ENCODE assay signal across 25 cellular contexts in genomic region chr4:8893624-8894423, GRCh38. TPM values are rescaled to one million over a fixed set of nuclear protein-coding genes. Genes with fewer than 3 reads are reported as not detected.
DNase-seq lines count a peak whose midpoint lies in the region; ATAC-seq, FAIRE-seq and TF ChIP-seq lines count a peak whose summit lies in the region.
"Had no signal": no experiment of that assay in that cellular context is flagged by ENCODE, and none has a peak within 500 bp of the region (broad histone marks: within the 10 kb centered on the region; RNA-seq: fewer than 3 reads in every experiment).

No MANE protein-coding gene starts in this region.

- H3K79me2 ChIP-seq in K562 (ENCODE audit: control insufficient read depth, insufficient read depth, low read length) (no peaks in the 10 kb centered on the region), trophoblast cell (ENCODE audit: control insufficient read depth, insufficient read depth, low read length, poor library complexity) (no peaks in the 10 kb centered on the region), PC-9 (ENCODE audit: low read depth) (no peaks in the 10 kb centered on the region)

- H4K20me1 ChIP-seq in K562 (replicated peaks; ENCODE audit: control insufficient read depth, insufficient read depth, low read length) (no peaks in the 10 kb centered on the region; the same call in 1 of the 2 replicates), PC-9 (ENCODE audit: insufficient read depth) (no peaks in the 10 kb centered on the region)

- ATAC-seq in K562: no peak
- ATAC-seq: CD8-positive, alpha-beta T cell; foreskin keratinocyte; left cardiac atrium; natural killer cell had no signal

- H3K36me3 ChIP-seq in K562 (ENCODE audit: control insufficient read depth, insufficient read depth, low read length) (no peaks in the 10 kb centered on the region), iPS-20b (ENCODE audit: insufficient read depth, low read depth, low read length) (no peaks in the 10 kb centered on the region), trophoblast cell (ENCODE audit: control insufficient read depth in 1 of 2, insufficient read depth in 2 of 2, low read length in 2 of 2) (no peaks in the 10 kb centered on the region), PC-9 (ENCODE audit: low read depth) (no peaks in the 10 kb centered on the region)
- H3K36me3 ChIP-seq: stomach, tibial nerve had no signal

- no peaks in the 10 kb centered on the region for H3F3A ChIP-seq in PC-9 (ENCODE audit: insufficient read depth, low read depth)

- H2AK5ac ChIP-seq in trophoblast cell (ENCODE audit: low read length): no peak overlapping the region

- BruUV-seq in K562 (replicated peaks; lab: Mats Ljungman, UMichigan) (no TSS peak), PC-9 (replicated peaks; lab: Mats Ljungman, UMichigan) (no TSS peak)

- TF ChIP-seq POLR2A in K562 (conservative IDR thresholded peaks at IDR 0.05): no peak

- TF ChIP-seq EP300 in K562 (IDR thresholded peaks at IDR 0.05; ENCODE audit: low read length): no peak

- TF ChIP-seq CTCF in K562 (IDR thresholded peaks at IDR 0.05 in 2 of 3, conservative IDR thresholded peaks at IDR 0.05 in 1 of 3; ENCODE audit: insufficient read depth in 2 of 3, low read depth in 1 of 3, low read length in 3 of 3) (no peak), PC-9 (conservative IDR thresholded peaks at IDR 0.05) (no peak)

- H3K14ac ChIP-seq in trophoblast cell (ENCODE audit: low read length): no peak overlapping the region

- no peak overlapping the region for H2BK120ac ChIP-seq in trophoblast cell (ENCODE audit: insufficient read depth, low read length, poor library complexity)

- no peak overlapping the region for H2BK12ac ChIP-seq in trophoblast cell (ENCODE audit: low read length)

- H3K23ac ChIP-seq in trophoblast cell (ENCODE audit: low read length): no peak overlapping the region

- no peak for FAIRE-seq in K562 (lab: Jason Lieb, UNC)

- in situ Hi-C loops in K562 (cut with MboI): no loop called here

- H3K79me1 ChIP-seq in trophoblast cell (ENCODE audit: low read length): no peaks in the 10 kb centered on the region

- CTCF ChIA-PET in K562 (lab: Yijun Ruan, JAX; ENCODE audit: low intra/inter-chr PET ratio) (no interaction called here), PC-9 (lab: Charles Lee) (no interaction called here)

- H3K9me3 ChIP-seq in K562 (replicated peaks; ENCODE audit: control insufficient read depth, insufficient read depth, low read depth, low read length) (no peaks in the 10 kb centered on the region), iPS-20b (ENCODE audit: insufficient read depth, low read depth, low read length) (no peaks in the 10 kb centered on the region; the same call in 1 of the 2 replicates), trophoblast cell (ENCODE audit: insufficient read depth, low read depth, low read length) (peaks cover 4% of the 10 kb centered on the region), PC-9 (ENCODE audit: insufficient read depth, low read depth) (no peaks in the 10 kb centered on the region)
- H3K9me3 ChIP-seq: tibial nerve had no signal

- no peak overlapping the region for H2AFZ ChIP-seq in K562 (ENCODE audit: low read depth, low read length)
- H2AFZ ChIP-seq in trophoblast cell (ENCODE audit: insufficient read depth, low read length, poor library complexity): no peak overlapping the region
- H2AFZ ChIP-seq in PC-9: no peak overlapping the region
- H2AFZ ChIP-seq: GM23248 had no signal

- no peak overlapping the region for H3K4ac ChIP-seq in trophoblast cell (ENCODE audit: low read depth, low read length)

- no peaks in the 10 kb centered on the region for H3K9me1 ChIP-seq in K562 (ENCODE audit: control insufficient read depth, insufficient read depth, low read length)

- H3K9ac ChIP-seq in K562 (ENCODE audit: insufficient read depth in 1 of 2, low read depth in 2 of 2, low read length in 2 of 2) (no peak overlapping the region), iPS-20b (ENCODE audit: low read depth, low read length) (no peak overlapping the region), trophoblast cell (ENCODE audit: low read length) (no peak overlapping the region)
- H3K9ac ChIP-seq: GM23248 had no signal

- 8% methylated on average over 49 of the region's 68 CpGs for WGBS in K562 (ENCODE audit: insufficient coverage, low coverage, missing lambda C conversion rate)
- no CpG with 5 or more reads among the region's 68 CpGs for WGBS in trophoblast cell (ENCODE audit: extremely low coverage, insufficient coverage, insufficient read length)

- no peak overlapping the region for H3K27ac ChIP-seq in K562 (ENCODE audit: extremely low read depth, low read depth, low read length)
- H3K27ac ChIP-seq in iPS-20b (ENCODE audit: low read length): no peak overlapping the region
- no peak overlapping the region for H3K27ac ChIP-seq in trophoblast cell (ENCODE audit: low read depth, low read length)
- H3K27ac ChIP-seq in PC-9: no peak overlapping the region
- H3K27ac ChIP-seq: 22Rv1, foreskin keratinocyte, GM23248, stomach, tibial nerve had no signal

- H3K27me3 ChIP-seq in K562 (ENCODE audit: control insufficient read depth in 2 of 2, insufficient read depth in 2 of 2, low read length in 2 of 2): peaks cover 0 to 29% of the 10 kb centered on the region in 2 experiments; a peak in 4 of 5 replicates
- peaks cover 99% of the 10 kb centered on the region for H3K27me3 ChIP-seq in iPS-20b (ENCODE audit: insufficient read depth, low read length)
- peaks cover 64% of the 10 kb centered on the region for H3K27me3 ChIP-seq in trophoblast cell (ENCODE audit: insufficient read depth, low read length)
- peaks cover 48% of the 10 kb centered on the region for H3K27me3 ChIP-seq in PC-9 (ENCODE audit: insufficient read depth, low read depth)

- no peak overlapping the region for H4K8ac ChIP-seq in trophoblast cell (ENCODE audit: low read depth, low read length)

- no peak overlapping the region for H3K4me3 ChIP-seq in K562
- H3K4me3 ChIP-seq in iPS-20b (ENCODE audit: low read length): peak overlapping the region; percentile 58; the same call in 1 of the 2 replicates
- no peak overlapping the region for H3K4me3 ChIP-seq in trophoblast cell (ENCODE audit: low read depth, low read length)
- no peak overlapping the region for H3K4me3 ChIP-seq in PC-9
- H3K4me3 ChIP-seq: GM23248, stomach had no signal

- H3K18ac ChIP-seq in trophoblast cell (ENCODE audit: low read length): no peak overlapping the region

- H3K9me2 ChIP-seq in PC-9 (ENCODE audit: insufficient read depth): no peaks in the 10 kb centered on the region

- no peak for TF ChIP-seq RAD21 in K562 (CRISPR knock-in tag; conservative IDR thresholded peaks at IDR 0.05 in 1 of 2, IDR thresholded peaks at IDR 0.05 in 1 of 2)

- H4K12ac ChIP-seq in trophoblast cell (ENCODE audit: low read depth, low read length): no peak overlapping the region

- no peak overlapping the region for H2BK5ac ChIP-seq in trophoblast cell (ENCODE audit: low read depth, low read length, poor library complexity)

- H4K91ac ChIP-seq in trophoblast cell (ENCODE audit: low read depth, low read length): no peak overlapping the region

- DNase-seq in DMS 273 (lab: John Stamatoyannopoulos, UW; ENCODE audit: unreplicated experiment): peak; percentile 45
- DNase-seq in DMS 273 treated with DMSO at 0.1 percent for 48 hours (lab: John Stamatoyannopoulos, UW): no peak
- no peak for DNase-seq in K562 (ENCODE audit: extremely low read depth in 1 of 4, low spot score in 3 of 4)
- DNase-seq in trophoblast cell: no peak
- DNase-seq in NOMO-1 treated with dmso at 0.1 percent for 144 hours (lab: John Stamatoyannopoulos, UW; ENCODE audit: unreplicated experiment): no peak
- DNase-seq in NCI-H146 treated with DMSO at 0.1 percent for 48 hours (lab: John Stamatoyannopoulos, UW; ENCODE audit: unreplicated experiment): no peak
- DNase-seq in PC-9: no peak
- DNase-seq: activated CD4-positive, alpha-beta T cell treated with anti-CD3 and anti-CD28 coated beads, Interleukin-2, amount 50 U/mL, for 48 hours; activated CD4-positive, CD25-positive, alpha-beta regulatory T cell; activated effector memory CD4-positive, alpha-beta T cell treated with Interleukin-2 at 50 U/mL for 16 hours; activated naive CD8-positive, alpha-beta T cell treated with anti-CD3 and anti-CD28 coated beads, Interleukin-2, amount 10 ng/mL, durations not matched to agents 7 days and 5 days; CD8-positive, alpha-beta T cell; effector CD4-positive, alpha-beta T cell; foreskin keratinocyte; GM23248; hypothalamus; left cardiac atrium; mesenchymal stem cell; natural killer cell; stomach had no signal

- peaks cover 0 to 5% of the 10 kb centered on the region in 2 experiments; a peak in 1 of 5 replicates for H3K4me1 ChIP-seq in K562 (replicated peaks in 1 of 2; ENCODE audit: control insufficient read depth in 2 of 2, insufficient read depth in 2 of 2, low read length in 2 of 2)
- H3K4me1 ChIP-seq in iPS-20b (ENCODE audit: insufficient read depth, low read length): peaks cover 3% of the 10 kb centered on the region
- peaks cover 0 to 3% of the 10 kb centered on the region in 2 experiments for H3K4me1 ChIP-seq in trophoblast cell (ENCODE audit: control insufficient read depth in 1 of 2, insufficient read depth in 2 of 2, low read length in 2 of 2)
- no peaks in the 10 kb centered on the region for H3K4me1 ChIP-seq in PC-9 (replicated peaks; ENCODE audit: insufficient read depth)
- H3K4me1 ChIP-seq: foreskin keratinocyte had no signal

- intact Hi-C loops in K562 (cut with micrococcal nuclease) (no loop called here), PC-9 (cut with micrococcal nuclease; ENCODE audit: unreplicated experiment) (no loop called here)

- no peak overlapping the region for H3K4me2 ChIP-seq in K562 (ENCODE audit: insufficient read depth, low read length)
- H3K4me2 ChIP-seq in trophoblast cell (ENCODE audit: low read length): peak overlapping the region; percentile 46
- H3K4me2 ChIP-seq in PC-9: no peak overlapping the region

- POLR2A ChIA-PET in K562 (lab: Yijun Ruan, JAX) (interaction anchor here (0.7 kb wide), 1 partner anchor 491 kb away, joined by 3 read pairs; no protein-coding TSS in a partner anchor), PC-9 (lab: Charles Lee; ENCODE audit: unreplicated experiment) (no interaction called here)

RNA-seq across cellular contexts. Expression of gene HMX1, which starts 22.2 kb away (rescaled TPM):
- total RNA-seq in K562 (2011; cell fraction: chromatin; rRNA removed; ENCODE audit: low replicate concordance): not detected in 2 replicates
- not detected in 2 replicates for total RNA-seq in K562 (2011; cell fraction: nucleolus; rRNA removed)
- total RNA-seq in K562 (2011; cell fraction: nucleoplasm; rRNA removed): not detected in 2 replicates
- total RNA-seq in K562 (2014; rRNA removed) (not detected in 2 replicates), K562 (2014; rRNA removed; fragmentation: Illumina TruSeq; extraction: Trizol) (not detected in 2 replicates), K562 (2015; rRNA removed; fragmentation: Illumina TruSeq; extraction: Trizol) (not detected in 2 replicates), K562 (2021) (not detected in 2 replicates), PC-9 (2021) (not detected in 2 replicates)
- polyA plus RNA-seq in K562 (2011; rRNA removed) (not detected in 2 replicates), K562 (2014; fragmentation: Illumina TruSeq; extraction: Trizol) (not detected in 2 replicates), K562 (2014; fragmentation: Nextera tagmentation; extraction: Ambion mirVana) (not detected), K562 (2014; rRNA removed) (not detected in 2 replicates)
- polyA plus RNA-seq in K562 (2011; cell fraction: cytosol; rRNA removed): not detected in 2 replicates
- polyA plus RNA-seq in K562 (2011; cell fraction: nucleus; rRNA removed): not detected in 2 replicates
- polyA plus RNA-seq in K562 (2012): not detected in 2 replicates
- polyA minus RNA-seq in K562 (2011; rRNA and poly(A)+ RNA removed): not detected in 2 replicates
- not detected in 2 replicates for polyA minus RNA-seq in K562 (2011; cell fraction: cytosol; rRNA and poly(A)+ RNA removed)
- polyA minus RNA-seq in K562 (2011; cell fraction: nucleus; rRNA and poly(A)+ RNA removed): not detected in 2 replicates
- 0.72 and 0.77 TPM in 2 replicates for polyA plus RNA-seq in trophoblast cell (2013)
- total RNA-seq: activated naive CD8-positive, alpha-beta T cell treated with anti-CD3 and anti-CD28 coated beads, Interleukin-2, amount 10 ng/mL, durations not matched to agents 7 days and 5 days; CD8-positive, alpha-beta T cell; chondrocyte; foreskin keratinocyte; GM23248; left cardiac atrium; natural killer cell had no signal
- polyA plus RNA-seq: esophagus, foreskin keratinocyte, GM23248, stomach had no signal
